8 cellular contexts compared by ENCODE assay signal in the genomic region with DNA sequence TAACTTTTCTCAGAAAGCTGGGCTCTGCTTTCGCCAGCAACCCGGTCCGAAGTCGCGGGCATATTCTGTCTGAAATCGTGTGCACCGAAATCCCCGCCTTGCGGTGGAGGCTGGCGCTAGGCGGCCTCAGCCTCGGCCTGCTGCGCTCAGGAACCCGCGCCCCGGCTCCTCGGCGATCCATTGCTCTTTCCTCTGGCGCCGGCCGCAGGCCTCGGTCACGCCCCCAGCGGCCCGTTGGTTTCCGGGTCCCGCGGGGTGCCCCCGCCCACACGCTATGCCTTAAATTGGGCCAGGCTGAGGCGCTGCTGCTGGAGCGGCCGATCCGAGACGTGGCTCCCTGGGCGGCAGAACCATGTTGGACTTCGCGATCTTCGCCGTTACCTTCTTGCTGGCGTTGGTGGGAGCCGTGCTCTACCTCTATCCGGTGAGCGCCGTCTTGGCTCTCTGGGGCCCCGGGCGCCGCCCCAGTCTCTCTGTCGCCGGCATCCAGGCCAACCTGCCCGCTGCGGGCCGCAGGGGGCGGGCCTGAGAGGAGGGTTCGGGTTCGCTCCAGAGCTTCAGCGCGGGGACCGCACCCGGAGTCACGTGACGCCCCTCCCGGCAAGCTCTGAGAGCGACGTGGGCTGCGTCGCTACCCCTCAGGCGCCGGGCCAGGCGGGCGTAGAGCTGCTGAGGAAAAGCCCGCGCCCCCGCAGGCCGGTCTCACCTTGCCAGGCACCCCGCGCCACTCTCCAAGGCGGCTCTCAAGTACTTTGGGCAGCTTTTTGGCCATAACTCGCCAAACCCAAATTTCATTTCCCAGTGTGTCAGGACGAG. TPM values are rescaled to one million over a fixed set of nuclear protein-coding genes. Genes with fewer than 3 reads are reported as not detected.
DNase-seq lines count a peak whose midpoint lies in the region; ATAC-seq and TF ChIP-seq lines count a peak whose summit lies in the region.

A gene with protein sequence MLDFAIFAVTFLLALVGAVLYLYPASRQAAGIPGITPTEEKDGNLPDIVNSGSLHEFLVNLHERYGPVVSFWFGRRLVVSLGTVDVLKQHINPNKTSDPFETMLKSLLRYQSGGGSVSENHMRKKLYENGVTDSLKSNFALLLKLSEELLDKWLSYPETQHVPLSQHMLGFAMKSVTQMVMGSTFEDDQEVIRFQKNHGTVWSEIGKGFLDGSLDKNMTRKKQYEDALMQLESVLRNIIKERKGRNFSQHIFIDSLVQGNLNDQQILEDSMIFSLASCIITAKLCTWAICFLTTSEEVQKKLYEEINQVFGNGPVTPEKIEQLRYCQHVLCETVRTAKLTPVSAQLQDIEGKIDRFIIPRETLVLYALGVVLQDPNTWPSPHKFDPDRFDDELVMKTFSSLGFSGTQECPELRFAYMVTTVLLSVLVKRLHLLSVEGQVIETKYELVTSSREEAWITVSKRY (plus strand): TSS at position 308 of the 816 bp plus-strand sequence. CDS start 45 bp downstream, at position 353.

- peaks cover 23 to 52% (median 28%) of the 10 kb centered on the region in 4 donors for H3K4me1 Mint-ChIP-seq in CD4-positive, alpha-beta memory T cell
- H3K4me1 Mint-ChIP-seq in activated CD4-positive, alpha-beta memory T cell treated with anti-CD3 and anti-CD28 coated beads, Interleukin-2, amount 10 ng/mL, durations not matched to agents 7 days and 5 days, result peaks cover 37% of the 10 kb centered on the region

- DNase-seq in CD4-positive, alpha-beta memory T cell, result peak; percentile 95 to 99 (median 98)
- peak; percentile 96 for DNase-seq in HK-2 (ENCODE audit: unreplicated experiment)
- peak; percentile 78 for DNase-seq in NCI-H82 treated with DMSO at 0.1 percent for 48 hours (lab: John Stamatoyannopoulos, UW; ENCODE audit: unreplicated experiment)
- peak; percentile 97 for DNase-seq in activated CD4-positive, alpha-beta memory T cell treated with anti-CD3 and anti-CD28 coated beads, Interleukin-2, amount 10 ng/mL, durations not matched to agents 7 days and 5 days
- DNase-seq in ecto neural progenitor cell (ENCODE audit: low spot score), result peak; percentile 97
- DNase-seq in lower lobe of right lung, result peak; percentile 98
- DNase-seq in stimulated activated CD4-positive, alpha-beta T cell treated with anti-CD3 and anti-CD28 coated beads, TNF-alpha, amount 100 ng/mL, for 24 hours (ENCODE audit: low read depth in 3 of 3), result peak; percentile 94 to 96 (median 95)

- POLR2A ChIA-PET in CD4-positive, alpha-beta memory T cell (lab: Charles Lee; ENCODE audit: partially characterized antibody), result interaction anchor here (0.6 to 3.1 kb wide), 23 partner anchors 9 to 696 kb away, joined by 3 to 28 read pairs (median 4); partner anchors contain the start of genes ABI2, CARF, NBEAL1 and WDR12
- POLR2A ChIA-PET in activated CD4-positive, alpha-beta memory T cell treated with anti-CD3 and anti-CD28 coated beads, Interleukin-2, amount 10 ng/mL, durations not matched to agents 7 days and 5 days (lab: Charles Lee), result interaction anchor here (0.6 to 2.7 kb wide), 42 partner anchors 10 to 1000 kb away, joined by 3 to 25 read pairs (median 4); partner anchors contain the start of genes ABI2, CARF, CD28 and FAM117B

- no peaks in the 10 kb centered on the region for H3K27me3 ChIP-seq in CD4-positive, alpha-beta memory T cell (ENCODE audit: insufficient read depth, low read length)
- H3K27me3 ChIP-seq in lower lobe of right lung (ENCODE audit: low read depth), result no peaks in the 10 kb centered on the region

- peak within 1 kb of the TSS; percentile 98 to 100 (median 100) for H3K27ac Mint-ChIP-seq in CD4-positive, alpha-beta memory T cell
- H3K27ac Mint-ChIP-seq in activated CD4-positive, alpha-beta memory T cell treated with anti-CD3 and anti-CD28 coated beads, Interleukin-2, amount 10 ng/mL, durations not matched to agents 7 days and 5 days, result peak within 1 kb of the TSS; percentile 99

- no peaks in the 10 kb centered on the region for H3K9me3 Mint-ChIP-seq in CD4-positive, alpha-beta memory T cell
- H3K9me3 Mint-ChIP-seq in activated CD4-positive, alpha-beta memory T cell treated with anti-CD3 and anti-CD28 coated beads, Interleukin-2, amount 10 ng/mL, durations not matched to agents 7 days and 5 days, result no peaks in the 10 kb centered on the region

- H3K4me3 Mint-ChIP-seq in CD4-positive, alpha-beta memory T cell, result peak within 1 kb of the TSS; percentile 94 to 100 (median 98)
- H3K4me3 Mint-ChIP-seq in activated CD4-positive, alpha-beta memory T cell treated with anti-CD3 and anti-CD28 coated beads, Interleukin-2, amount 10 ng/mL, durations not matched to agents 7 days and 5 days, result peak within 1 kb of the TSS; percentile 100

- H3K9me3 ChIP-seq in CD4-positive, alpha-beta memory T cell (ENCODE audit: control insufficient read depth in 1 of 2, low read length in 2 of 2), result no peaks in the 10 kb centered on the region
- no peaks in the 10 kb centered on the region for H3K9me3 ChIP-seq in lower lobe of right lung

- intact Hi-C loops in CD4-positive, alpha-beta memory T cell (cut with micrococcal nuclease), result loop anchor here (1.0 to 5.0 kb wide), 11 partner anchors 14 to 1458 kb away; partner anchors contain the start of genes ABI2, ALS2, CD28 and FAM117B
- intact Hi-C loops in lower lobe of right lung (cut with DNase I), result no loop called here

- peak; percentile 42 for TF ChIP-seq CTCF in lower lobe of right lung (IDR thresholded peaks at IDR 0.05)

- H3K27ac ChIP-seq in CD4-positive, alpha-beta memory T cell (ENCODE audit: low read depth, low read length), result peak within 1 kb of the TSS; percentile 90
- peak within 1 kb of the TSS; percentile 97 for H3K27ac ChIP-seq in lower lobe of right lung

- CTCF ChIA-PET in CD4-positive, alpha-beta memory T cell (lab: Charles Lee; ENCODE audit: partially characterized antibody), result interaction anchor here (0.9 to 4.3 kb wide), 11 partner anchors 11 to 670 kb away, joined by 3 to 24 read pairs (median 3); partner anchors contain the start of genes CARF and WDR12
- CTCF ChIA-PET in activated CD4-positive, alpha-beta memory T cell treated with anti-CD3 and anti-CD28 coated beads, Interleukin-2, amount 10 ng/mL, durations not matched to agents 7 days and 5 days (lab: Charles Lee), result interaction anchor here (0.8 to 3.5 kb wide), 13 partner anchors 9 to 671 kb away, joined by 3 to 31 read pairs (median 4); partner anchors contain the start of gene NBEAL1

- H3K36me3 ChIP-seq in CD4-positive, alpha-beta memory T cell (ENCODE audit: insufficient read depth, low read length), result peaks cover 6% of the 10 kb centered on the region
- H3K36me3 ChIP-seq in lower lobe of right lung, result peaks cover 23% of the 10 kb centered on the region

- peak; percentile 90 for ATAC-seq in GM19452 (IDR thresholded peaks at IDR 0.05; ENCODE audit: unreplicated experiment)
- ATAC-seq in lower lobe of right lung, result peak; percentile 99

- peaks cover 19% of the 10 kb centered on the region for H3K4me1 ChIP-seq in CD4-positive, alpha-beta memory T cell (ENCODE audit: insufficient read depth, low read length)
- H3K4me1 ChIP-seq in lower lobe of right lung, result peaks cover 23% of the 10 kb centered on the region

- H3K36me3 Mint-ChIP-seq in CD4-positive, alpha-beta memory T cell, result peaks cover 20 to 25% of the 10 kb centered on the region in 2 donors
- peaks cover 32% of the 10 kb centered on the region for H3K36me3 Mint-ChIP-seq in activated CD4-positive, alpha-beta memory T cell treated with anti-CD3 and anti-CD28 coated beads, Interleukin-2, amount 10 ng/mL, durations not matched to agents 7 days and 5 days (ENCODE audit: low read depth)

- no peaks in the 10 kb centered on the region for H3K27me3 Mint-ChIP-seq in CD4-positive, alpha-beta memory T cell
- H3K27me3 Mint-ChIP-seq in activated CD4-positive, alpha-beta memory T cell treated with anti-CD3 and anti-CD28 coated beads, Interleukin-2, amount 10 ng/mL, durations not matched to agents 7 days and 5 days, result no peaks in the 10 kb centered on the region

- peak within 1 kb of the TSS; percentile 91 to 100 for H3K4me3 ChIP-seq in CD4-positive, alpha-beta memory T cell (ENCODE audit: low read length in 2 of 2)
- H3K4me3 ChIP-seq in lower lobe of right lung, result peak within 1 kb of the TSS; percentile 97

RNA-seq across cellular contexts. Expression of the gene that starts here (rescaled TPM):
- 10 to 100 TPM; 47.1 to 50.8 TPM for total RNA-seq in CD4-positive, alpha-beta memory T cell
- polyA plus RNA-seq in CD4-positive, alpha-beta memory T cell, result 10 to 100 TPM; 25.6 to 47.5 TPM
- 10 to 100 TPM; 18.9 to 21.6 TPM for total RNA-seq in activated CD4-positive, alpha-beta memory T cell treated with anti-CD3 and anti-CD28 coated beads, Interleukin-2, amount 10 ng/mL, durations not matched to agents 7 days and 5 days
- 35.9 TPM for total RNA-seq in lower lobe of right lung

Comparison
In these comparisons a context has a peak if more than half of its experiments do, and no peak if none do; other contexts are left out.
1. Peak in every context shown above with its lines: DNase-seq, ATAC-seq, H3K4me3 ChIP-seq and H3K27ac ChIP-seq.